Comparison of ENCODE assay signal across 8 cellular contexts in the genomic region with DNA sequence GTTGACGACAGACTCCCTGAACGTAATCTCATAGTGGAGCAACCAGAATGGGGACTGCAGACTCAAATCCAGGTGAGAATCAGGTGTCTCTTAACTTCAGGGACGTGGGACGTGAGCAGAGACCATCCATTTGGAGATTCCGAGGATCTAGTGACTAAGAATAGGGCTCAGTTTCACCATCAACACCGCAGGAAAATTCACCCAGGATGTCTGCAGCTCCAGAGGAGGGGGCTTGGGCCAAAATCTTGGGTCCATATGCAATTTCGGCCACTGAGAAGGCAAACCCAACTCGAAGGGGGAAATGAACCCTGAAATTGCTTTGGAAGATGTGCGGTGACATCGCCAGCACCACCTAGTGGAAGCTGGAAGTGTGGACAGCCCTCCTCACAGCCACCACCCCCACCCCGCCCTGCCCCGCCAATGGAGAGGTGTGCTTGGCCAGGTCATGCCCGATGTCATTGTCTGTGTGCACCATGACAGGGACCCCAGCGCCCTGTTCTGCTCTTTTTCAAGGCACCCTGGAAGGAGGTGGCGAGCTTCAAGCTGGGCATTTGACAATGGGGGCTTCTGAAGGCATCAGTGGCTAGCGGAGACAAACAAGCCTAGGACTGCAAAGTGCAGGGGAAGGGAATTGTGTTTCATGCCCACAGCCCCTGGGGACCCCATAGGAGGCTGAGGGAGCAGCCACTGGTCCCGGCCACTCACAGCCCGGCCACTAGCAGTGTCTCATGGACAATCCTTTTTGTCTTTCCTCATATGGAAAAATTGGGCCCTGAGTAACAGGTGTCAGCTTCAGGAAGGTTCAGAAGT. TPM values are rescaled to one million over a fixed set of nuclear protein-coding genes. Genes with fewer than 3 reads are reported as not detected.
A peak's percentile ranks its signal among the peaks of the same experiment; 100 is the strongest.
DNase-seq lines count a peak whose midpoint lies in the region; ATAC-seq and TF ChIP-seq lines count a peak whose summit lies in the region.

No MANE protein-coding gene starts in this region.

- no peaks in the 10 kb centered on the region for H3K27me3 Mint-ChIP-seq in activated T-cell treated with anti-CD3 and anti-CD28 coated beads, Interleukin-2, amount 50 U/mL, for 4 hours (ENCODE audit: low read depth)

- WGBS in neuronal stem cell (ENCODE audit: extremely low coverage in 2 of 2, insufficient read length in 2 of 2, insufficient replicate concordance in 1 of 2), 2 donors = no CpG with 5 or more reads among the region's 18 CpGs
- 47 to 55% methylated on average over 18 of the region's 18 CpGs for WGBS in testis, 2 donors

- H3K4me2 ChIP-seq in OCI-LY3 (ENCODE audit: low read length) = peak overlapping the region; percentile 19
- H3K4me2 ChIP-seq in fibroblast of lung (ENCODE audit: extremely low read depth, insufficient read depth, low read length) = no peak overlapping the region
- H3K4me2 ChIP-seq in neuronal stem cell (ENCODE audit: insufficient read depth, low read length, poor library complexity, severe bottlenecking) = no peak overlapping the region

- no peak overlapping the region for H2BK12ac ChIP-seq in neuronal stem cell (ENCODE audit: low read length)

- H3K9ac ChIP-seq in OCI-LY3 (ENCODE audit: low read length) = no peak overlapping the region
- no peak overlapping the region for H3K9ac ChIP-seq in fibroblast of lung (ENCODE audit: insufficient read depth, low read length)
- H3K9ac ChIP-seq in neuronal stem cell (ENCODE audit: low read depth, low read length, poor library complexity) = no peak overlapping the region

- TF ChIP-seq POLR2A in testis (IDR thresholded peaks at IDR 0.05) = no peak

- no peak overlapping the region for H2BK120ac ChIP-seq in neuronal stem cell (ENCODE audit: low read depth, low read length)

- no peak overlapping the region for H2BK5ac ChIP-seq in neuronal stem cell (ENCODE audit: low read length)

- no peak overlapping the region for H3K14ac ChIP-seq in neuronal stem cell (ENCODE audit: low read length)

- H3K9me3 Mint-ChIP-seq in activated T-cell treated with anti-CD3 and anti-CD28 coated beads, Interleukin-2, amount 50 U/mL, for 4 hours = no peaks in the 10 kb centered on the region

- no peaks in the 10 kb centered on the region for H3K79me1 ChIP-seq in neuronal stem cell (ENCODE audit: low read depth, low read length)

- H4K91ac ChIP-seq in neuronal stem cell (ENCODE audit: low read depth, low read length, poor library complexity) = no peak overlapping the region

- H4K8ac ChIP-seq in neuronal stem cell (ENCODE audit: low read depth, low read length) = no peak overlapping the region

- peaks cover 19% of the 10 kb centered on the region for H3K36me3 Mint-ChIP-seq in activated T-cell treated with anti-CD3 and anti-CD28 coated beads, Interleukin-2, amount 50 U/mL, for 4 hours (ENCODE audit: insufficient read depth)

- no peak overlapping the region for H2AK5ac ChIP-seq in neuronal stem cell (ENCODE audit: low read depth, low read length)

- no peaks in the 10 kb centered on the region for H3K79me2 ChIP-seq in OCI-LY3 (ENCODE audit: low read length)
- no peaks in the 10 kb centered on the region for H3K79me2 ChIP-seq in fibroblast of lung (ENCODE audit: control insufficient read depth, insufficient read depth, low read length)

- H3K4me3 ChIP-seq in AG04450 (ENCODE audit: low read depth, low read length) = no peak overlapping the region
- no peak overlapping the region for H3K4me3 ChIP-seq in OCI-LY3 (ENCODE audit: low read length)
- no peak overlapping the region for H3K4me3 ChIP-seq in fibroblast of lung (replicated peaks in 1 of 4; ENCODE audit: control extremely low read depth in 1 of 4, insufficient read depth in 1 of 4, low read depth in 3 of 4, low read length in 4 of 4)
- no peak overlapping the region for H3K4me3 ChIP-seq in neuronal stem cell (ENCODE audit: low read length in 2 of 2)
- no peak overlapping the region for H3K4me3 ChIP-seq in testis

- H3K27ac ChIP-seq in AG04450 (ENCODE audit: low read depth, low read length) = peak overlapping the region; percentile 31
- H3K27ac ChIP-seq in OCI-LY3 (ENCODE audit: low read length) = peak overlapping the region; percentile 14; the same call in 1 of the 2 replicates
- no peak overlapping the region for H3K27ac ChIP-seq in fibroblast of lung (ENCODE audit: insufficient read depth, low read length)
- no peak overlapping the region for H3K27ac ChIP-seq in neuronal stem cell (replicated peaks; ENCODE audit: low read length)
- no peak overlapping the region for H3K27ac ChIP-seq in testis

- H2BK15ac ChIP-seq in neuronal stem cell (ENCODE audit: low read length) = no peak overlapping the region

- peak overlapping the region; percentile 57 for H3K18ac ChIP-seq in neuronal stem cell (ENCODE audit: low read length)

- no peak overlapping the region for H2AFZ ChIP-seq in OCI-LY3 (ENCODE audit: low read depth, low read length)
- no peak overlapping the region for H2AFZ ChIP-seq in fibroblast of lung (ENCODE audit: low read length)
- peak overlapping the region; percentile 68 for H2AFZ ChIP-seq in neuronal stem cell (ENCODE audit: low read length)

- H3K4me1 ChIP-seq in OCI-LY3 (ENCODE audit: low read length) (peaks cover 9% of the 10 kb centered on the region), fibroblast of lung (ENCODE audit: control insufficient read depth, extremely low read depth, insufficient read depth, low read length) (no peaks in the 10 kb centered on the region), neuronal stem cell (ENCODE audit: control insufficient read depth in 2 of 2, insufficient read depth in 1 of 2, low read depth in 1 of 2, low read length in 2 of 2) (no peaks in the 10 kb centered on the region), testis (peaks cover 3% of the 10 kb centered on the region)

- peak overlapping the region; percentile 21 for H3K23ac ChIP-seq in neuronal stem cell (ENCODE audit: low read depth, low read length, poor library complexity)

- DNase-seq in AG04450 (ENCODE audit: low read depth, low spot score) (peak; percentile 29), GM13977 (ENCODE audit: low spot score) (peak; percentile 80), fibroblast of lung (ENCODE audit: low read depth in 2 of 2) (peak; percentile 53 to 65), neuronal stem cell (ENCODE audit: low spot score) (peak; percentile 47), testis (peak; percentile 67)
- peak; percentile 58 for DNase-seq in activated T-cell treated with anti-CD3 and anti-CD28 coated beads, Interleukin-2, amount 50 U/mL, for 4 hours

- intact Hi-C loops in testis (cut with DNase I; ENCODE audit: low total_unique reads) = no loop called here

- H4K20me1 ChIP-seq in OCI-LY3 (ENCODE audit: insufficient read depth, low read length) (peaks cover 5% of the 10 kb centered on the region; the same call in 1 of the 2 replicates), fibroblast of lung (ENCODE audit: control insufficient read depth, extremely low read depth, insufficient read depth, low read length) (no peaks in the 10 kb centered on the region)

- in situ Hi-C loops in GM13977 (cut with MboI; ENCODE audit: low pct_unique_long_range_greater_than_20kb, low sequenced_read_pairs, unreplicated experiment) = no loop called here

- H3K4ac ChIP-seq in neuronal stem cell (ENCODE audit: low read length) = no peak overlapping the region

- CTCF ChIA-PET in AG04450 (lab: Charles Lee) = interaction anchor here (0.5 to 5.7 kb wide), 15 partner anchors 9 to 209 kb away, joined by 3 to 33 read pairs (median 4); a partner anchor contains a TSS

- ATAC-seq in activated T-cell treated with anti-CD3 and anti-CD28 coated beads, Interleukin-2, amount 50 U/mL, for 4 hours = peak; percentile 85 to 89
- no peak for ATAC-seq in GM19395 (IDR thresholded peaks at IDR 0.05; ENCODE audit: unreplicated experiment)

- peaks cover 11% of the 10 kb centered on the region for H3K4me1 Mint-ChIP-seq in activated T-cell treated with anti-CD3 and anti-CD28 coated beads, Interleukin-2, amount 50 U/mL, for 4 hours (ENCODE audit: low read depth)

- no peak overlapping the region for H3K4me3 Mint-ChIP-seq in activated T-cell treated with anti-CD3 and anti-CD28 coated beads, Interleukin-2, amount 50 U/mL, for 4 hours

- H3K9me3 ChIP-seq in AG04450 (ENCODE audit: control insufficient read depth, insufficient read depth, low read length) (no peaks in the 10 kb centered on the region; the same call in 1 of the 2 replicates), OCI-LY3 (ENCODE audit: insufficient read depth, low read length) (no peaks in the 10 kb centered on the region), fibroblast of lung (ENCODE audit: control insufficient read depth, insufficient read depth, low read depth, low read length) (no peaks in the 10 kb centered on the region), neuronal stem cell (replicated peaks in 1 of 2; ENCODE audit: control insufficient read depth in 2 of 2, insufficient read depth in 1 of 2, low read depth in 1 of 2, low read length in 2 of 2) (no peaks in the 10 kb centered on the region), testis (no peaks in the 10 kb centered on the region)

- TF ChIP-seq CTCF in AG04450 (IDR thresholded peaks at IDR 0.05; ENCODE audit: low read depth, low read length) (peak; percentile 73), GM13977 (IDR thresholded peaks at IDR 0.05; ENCODE audit: extremely low read depth, insufficient read depth, missing control alignments) (peak; percentile 83), OCI-LY3 (IDR thresholded peaks at IDR 0.05; ENCODE audit: low read depth, low read length) (peak; percentile 77), fibroblast of lung (conservative IDR thresholded peaks at IDR 0.05 in 1 of 2, IDR thresholded peaks at IDR 0.05 in 1 of 2; ENCODE audit: low read depth in 1 of 2, low read length in 2 of 2) (peak; percentile 66 to 82), testis (IDR thresholded peaks at IDR 0.05) (peak; percentile 47 to 71 (median 51))

- no peaks in the 10 kb centered on the region for H3K27me3 ChIP-seq in AG04450 (ENCODE audit: control insufficient read depth, insufficient read depth, low read length)
- no peaks in the 10 kb centered on the region for H3K27me3 ChIP-seq in OCI-LY3 (ENCODE audit: low read depth, low read length)
- no peaks in the 10 kb centered on the region for H3K27me3 ChIP-seq in fibroblast of lung (ENCODE audit: control insufficient read depth, insufficient read depth, low read length)
- no peaks in the 10 kb centered on the region for H3K27me3 ChIP-seq in neuronal stem cell (ENCODE audit: control insufficient read depth in 3 of 3, insufficient read depth in 3 of 3, low read depth in 1 of 3, low read length in 3 of 3)
- H3K27me3 ChIP-seq in testis = no peaks in the 10 kb centered on the region

- POLR2A ChIA-PET in AG04450 (lab: Yijun Ruan, JAX) = no interaction called here

- H3K36me3 ChIP-seq in OCI-LY3 (replicated peaks; ENCODE audit: low read depth, low read length) = peaks cover 39% of the 10 kb centered on the region
- peaks cover 20% of the 10 kb centered on the region for H3K36me3 ChIP-seq in fibroblast of lung (ENCODE audit: control insufficient read depth, insufficient read depth, low read length)
- H3K36me3 ChIP-seq in neuronal stem cell (replicated peaks in 1 of 2; ENCODE audit: control insufficient read depth in 2 of 2, insufficient read depth in 2 of 2, low read length in 2 of 2) = peaks cover 16 to 30% of the 10 kb centered on the region in 2 donors
- H3K36me3 ChIP-seq in testis (ENCODE audit: low read depth, missing control alignments) = no peaks in the 10 kb centered on the region

RNA-seq across cellular contexts. Expression of a gene that starts 24.8 kb away (rescaled TPM):
- polyA plus RNA-seq in AG04450 (2011; rRNA removed) = 3.8 and 4.8 TPM in 2 replicates
- polyA minus RNA-seq in AG04450 (2011; rRNA and poly(A)+ RNA removed) = 2.8 and 3.4 TPM in 2 replicates
- 10 to 100 TPM; 39.8 to 53.1 (median 42.0) TPM for total RNA-seq in activated T-cell treated with anti-CD3 and anti-CD28 coated beads, Interleukin-2, amount 50 U/mL, for 4 hours
- total RNA-seq in fibroblast of lung = 44.2 and 80.3 TPM in 2 replicates
- polyA plus RNA-seq in fibroblast of lung = 24.6 and 40.0 TPM in 2 replicates
- polyA plus RNA-seq in fibroblast of lung (2012) = 44.0 and 77.4 TPM in 2 replicates
- 34.3 and 72.8 TPM in 2 replicates for polyA minus RNA-seq in fibroblast of lung (ENCODE audit: low replicate concordance)
- 0.06 TPM for polyA plus RNA-seq in neuronal stem cell (2013, experiment 1 of 2)
- polyA plus RNA-seq in neuronal stem cell (2013, experiment 2 of 2) = 0.03 TPM
- total RNA-seq in testis = 1 to 10 TPM; 5.0 to 9.4 TPM
- polyA plus RNA-seq in testis (ENCODE audit: insufficient read depth, low read depth, low replicate concordance) = 24.4 TPM

RNA-seq across cellular contexts. Expression of a gene that starts 38.4 kb away (rescaled TPM):
- polyA plus RNA-seq in AG04450 (2011; rRNA removed) = 18.8 and 19.7 TPM in 2 replicates
- 44.0 and 53.1 TPM in 2 replicates for polyA minus RNA-seq in AG04450 (2011; rRNA and poly(A)+ RNA removed)
- 100 to 1,000 TPM in 2 of 3 donors, 10 to 100 TPM in 1; 99.6 to 117 (median 106) TPM for total RNA-seq in activated T-cell treated with anti-CD3 and anti-CD28 coated beads, Interleukin-2, amount 50 U/mL, for 4 hours
- 36.2 and 49.5 TPM in 2 replicates for total RNA-seq in fibroblast of lung
- 29.2 and 38.0 TPM in 2 replicates for polyA plus RNA-seq in fibroblast of lung
- 46.6 and 55.0 TPM in 2 replicates for polyA plus RNA-seq in fibroblast of lung (2012)
- polyA minus RNA-seq in fibroblast of lung (ENCODE audit: low replicate concordance) = 79.7 and 104 TPM in 2 replicates
- 4.3 TPM for polyA plus RNA-seq in neuronal stem cell (2013, experiment 1 of 2)
- polyA plus RNA-seq in neuronal stem cell (2013, experiment 2 of 2) = 4.7 TPM
- total RNA-seq in testis = 10 to 100 TPM; 19.5 to 34.5 TPM
- 16.6 TPM for polyA plus RNA-seq in testis (ENCODE audit: insufficient read depth, low read depth, low replicate concordance)

Comparison
In these comparisons a context has a peak if more than half of its experiments do, and no peak if none do; other contexts are left out.
1. DNase-seq: peak in every context shown above with its lines; median percentile 80 in GM13977; 67 in testis; 59 in fibroblast of lung; 58 in activated T-cell treated with anti-CD3 and anti-CD28 coated beads, Interleukin-2, amount 50 U/mL, for 4 hours; 47 in neuronal stem cell; 29 in AG04450.
2. H3K27ac ChIP-seq: peak in AG04450 (single experiment) and OCI-LY3 (single experiment); none in fibroblast of lung (single experiment), neuronal stem cell (single experiment) and testis (0 of 2).
3. Peak in every context shown above with its lines, with median percentiles within 50 percentile points of each other: CTCF ChIP-seq.